In the genomic region with DNA sequence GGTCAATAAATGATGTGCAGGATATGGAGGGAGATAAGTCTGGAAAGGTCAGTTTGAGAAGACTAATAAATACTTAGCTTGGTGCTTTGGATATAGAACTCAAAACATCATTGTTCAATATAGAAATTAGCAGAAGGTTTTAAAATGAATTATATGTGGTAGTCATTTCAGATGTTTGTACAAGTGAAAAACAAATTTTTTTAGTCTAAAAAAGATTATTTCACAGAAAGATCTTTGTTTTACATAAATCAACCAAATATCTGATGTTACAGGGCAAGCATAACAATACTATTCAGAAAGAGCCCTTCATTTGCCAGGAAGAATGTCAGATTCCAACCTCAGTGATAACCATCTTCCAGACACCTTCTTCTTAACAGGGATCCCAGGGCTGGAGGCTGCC, we compare ENCODE assay signal across 1 cellular context.
TF ChIP-seq lines count a peak whose summit lies in the region.

A gene (plus strand): TSS at position 301 of the 400 bp plus-strand sequence. CDS start 22 bp downstream, at position 323.

TF ChIP-seq in HCT116, 20 proteins besides CTCF, POLR2A, EP300 and RAD21 (continued from another document):
- TF ChIP-seq, protein P1, sequence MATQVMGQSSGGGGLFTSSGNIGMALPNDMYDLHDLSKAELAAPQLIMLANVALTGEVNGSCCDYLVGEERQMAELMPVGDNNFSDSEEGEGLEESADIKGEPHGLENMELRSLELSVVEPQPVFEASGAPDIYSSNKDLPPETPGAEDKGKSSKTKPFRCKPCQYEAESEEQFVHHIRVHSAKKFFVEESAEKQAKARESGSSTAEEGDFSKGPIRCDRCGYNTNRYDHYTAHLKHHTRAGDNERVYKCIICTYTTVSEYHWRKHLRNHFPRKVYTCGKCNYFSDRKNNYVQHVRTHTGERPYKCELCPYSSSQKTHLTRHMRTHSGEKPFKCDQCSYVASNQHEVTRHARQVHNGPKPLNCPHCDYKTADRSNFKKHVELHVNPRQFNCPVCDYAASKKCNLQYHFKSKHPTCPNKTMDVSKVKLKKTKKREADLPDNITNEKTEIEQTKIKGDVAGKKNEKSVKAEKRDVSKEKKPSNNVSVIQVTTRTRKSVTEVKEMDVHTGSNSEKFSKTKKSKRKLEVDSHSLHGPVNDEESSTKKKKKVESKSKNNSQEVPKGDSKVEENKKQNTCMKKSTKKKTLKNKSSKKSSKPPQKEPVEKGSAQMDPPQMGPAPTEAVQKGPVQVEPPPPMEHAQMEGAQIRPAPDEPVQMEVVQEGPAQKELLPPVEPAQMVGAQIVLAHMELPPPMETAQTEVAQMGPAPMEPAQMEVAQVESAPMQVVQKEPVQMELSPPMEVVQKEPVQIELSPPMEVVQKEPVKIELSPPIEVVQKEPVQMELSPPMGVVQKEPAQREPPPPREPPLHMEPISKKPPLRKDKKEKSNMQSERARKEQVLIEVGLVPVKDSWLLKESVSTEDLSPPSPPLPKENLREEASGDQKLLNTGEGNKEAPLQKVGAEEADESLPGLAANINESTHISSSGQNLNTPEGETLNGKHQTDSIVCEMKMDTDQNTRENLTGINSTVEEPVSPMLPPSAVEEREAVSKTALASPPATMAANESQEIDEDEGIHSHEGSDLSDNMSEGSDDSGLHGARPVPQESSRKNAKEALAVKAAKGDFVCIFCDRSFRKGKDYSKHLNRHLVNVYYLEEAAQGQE (IDR thresholded peaks at IDR 0.05; ENCODE audit: low read depth), result no peak
- TF ChIP-seq SIN3A (IDR thresholded peaks at IDR 0.05; ENCODE audit: low read depth) (no peak), EZH2phosphoT487 (IDR thresholded peaks at IDR 0.05; ENCODE audit: borderline replicate concordance) (no peak), CBX3 (IDR thresholded peaks at IDR 0.05; ENCODE audit: low read depth) (no peak), EZH2 (IDR thresholded peaks at IDR 0.05) (no peak), CEBPB (IDR thresholded peaks at IDR 0.05; ENCODE audit: low read depth) (no peak), EGR1 (IDR thresholded peaks at IDR 0.05; ENCODE audit: low read depth) (no peak), TCF7L2 (IDR thresholded peaks at IDR 0.05; ENCODE audit: borderline replicate concordance, extremely low read depth, insufficient read depth, insufficient read length) (no peak), JUND (IDR thresholded peaks at IDR 0.05) (no peak), FOSL1 (IDR thresholded peaks at IDR 0.05; ENCODE audit: low read depth) (no peak)
- TF ChIP-seq, protein P2, sequence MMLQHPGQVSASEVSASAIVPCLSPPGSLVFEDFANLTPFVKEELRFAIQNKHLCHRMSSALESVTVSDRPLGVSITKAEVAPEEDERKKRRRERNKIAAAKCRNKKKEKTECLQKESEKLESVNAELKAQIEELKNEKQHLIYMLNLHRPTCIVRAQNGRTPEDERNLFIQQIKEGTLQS (IDR thresholded peaks at IDR 0.05), result no peak
